10 cellular contexts compared by ENCODE assay signal in genomic region chr15:96343529-96344072, GRCh38. TPM values are rescaled to one million over a fixed set of nuclear protein-coding genes. Genes with fewer than 3 reads are reported as not detected.
DNase-seq lines count a peak whose midpoint lies in the region; ATAC-seq, FAIRE-seq and TF ChIP-seq lines count a peak whose summit lies in the region.
"Had no signal": no experiment of that assay in that cellular context is flagged by ENCODE, and none has a peak within 500 bp of the region (broad histone marks: within the 10 kb centered on the region; RNA-seq: fewer than 3 reads in every experiment).

No MANE protein-coding gene starts in this region.

- no peak for ATAC-seq in GM19452 (IDR thresholded peaks at IDR 0.05; ENCODE audit: unreplicated experiment)

- peak overlapping the region; percentile 99 for H3K9ac ChIP-seq in adipocyte (ENCODE audit: low read length)
- peak overlapping the region; percentile 83 for H3K9ac ChIP-seq in endothelial cell of umbilical vein (replicated peaks; ENCODE audit: extremely low read depth, insufficient read depth, low read length)
- H3K9ac ChIP-seq in mucosa of stomach (ENCODE audit: low read length), result peak overlapping the region; percentile 57

- POLR2A ChIA-PET in endothelial cell of umbilical vein (lab: Charles Lee), result interaction anchor here (1.1 to 1.2 kb wide), 2 partner anchors 10 to 17 kb away, joined by 3 to 4 read pairs; no protein-coding TSS in a partner anchor

- no peak for TF ChIP-seq CTCF in endothelial cell of umbilical vein (IDR thresholded peaks at IDR 0.05; ENCODE audit: extremely low read depth in 1 of 2, insufficient read depth in 1 of 2, low read depth in 1 of 2, low read length in 2 of 2)
- no peak for TF ChIP-seq CTCF in thyroid gland (IDR thresholded peaks at IDR 0.05)

- H3K36me3 ChIP-seq in adipocyte (ENCODE audit: control insufficient read depth, insufficient read depth, low read length, severe bottlenecking) (peaks cover 40% of the 10 kb centered on the region), endothelial cell of umbilical vein (ENCODE audit: control insufficient read depth in 2 of 2, extremely low read depth in 1 of 2, insufficient read depth in 2 of 2, low read length in 2 of 2) (peaks cover 7 to 13% of the 10 kb centered on the region in 2 experiments), mucosa of stomach (ENCODE audit: control insufficient read depth, insufficient read depth, low read length) (no peaks in the 10 kb centered on the region), thyroid gland (no peaks in the 10 kb centered on the region)

- no peak overlapping the region for H2AFZ ChIP-seq in endothelial cell of umbilical vein (ENCODE audit: low read depth, low read length)

- no TSS peak for BruUV-seq in endothelial cell of umbilical vein (replicated peaks; lab: Mats Ljungman, UMichigan)

- dilution Hi-C loops in endothelial cell of umbilical vein (cut with MboI; ENCODE audit: extremely low pct_ligation_motif_present, low sequenced_read_pairs), result loop anchor here (25.0 kb wide), 1 partner anchor 1031 kb away; no protein-coding TSS in a partner anchor

- H4K20me1 ChIP-seq in endothelial cell of umbilical vein (replicated peaks; ENCODE audit: control insufficient read depth, extremely low read depth, insufficient read depth, low read length), result no peaks in the 10 kb centered on the region

- H3K27ac ChIP-seq in endothelial cell of umbilical vein (ENCODE audit: insufficient read depth, low read depth, low read length) (peak overlapping the region; percentile 87), thyroid gland (peak overlapping the region; percentile 73 to 97 (median 95))

- H3K9me3 ChIP-seq in adipocyte (ENCODE audit: control insufficient read depth, low read length), result no peaks in the 10 kb centered on the region
- no peaks in the 10 kb centered on the region for H3K9me3 ChIP-seq in endothelial cell of umbilical vein (replicated peaks; ENCODE audit: control insufficient read depth, insufficient read depth, low read length)
- no peaks in the 10 kb centered on the region for H3K9me3 ChIP-seq in mucosa of stomach (ENCODE audit: control insufficient read depth, low read length)
- H3K9me3 ChIP-seq in thyroid gland, result no peaks in the 10 kb centered on the region

- peaks cover 100% of the 10 kb centered on the region for H3K79me2 ChIP-seq in endothelial cell of umbilical vein (ENCODE audit: control insufficient read depth, insufficient read depth, low read length)

- H3K4me1 ChIP-seq in adipocyte (ENCODE audit: control insufficient read depth, insufficient read depth, low read length), result peaks cover 43% of the 10 kb centered on the region
- peaks cover 61% of the 10 kb centered on the region for H3K4me1 ChIP-seq in endothelial cell of umbilical vein (ENCODE audit: control insufficient read depth, extremely low read depth, insufficient read depth, low read length)
- H3K4me1 ChIP-seq in mucosa of stomach (ENCODE audit: control insufficient read depth, insufficient read depth, low read length), result peaks cover 17% of the 10 kb centered on the region
- peaks cover 4 to 5% of the 10 kb centered on the region in 2 donors for H3K4me1 ChIP-seq in thyroid gland

- H3K9me1 ChIP-seq in endothelial cell of umbilical vein (replicated peaks; ENCODE audit: control insufficient read depth, extremely low read depth, insufficient read depth, low read length), result no peaks in the 10 kb centered on the region

- 48 to 81% methylated on average over 25 to 29 of the region's 29 CpGs for WGBS in thyroid gland, 2 donors

- H3K4me3 ChIP-seq in adipocyte (ENCODE audit: low read length), result peak overlapping the region; percentile 85
- H3K4me3 ChIP-seq in endothelial cell of umbilical vein (replicated peaks in 1 of 3; ENCODE audit: insufficient read depth in 1 of 3, low read depth in 1 of 3, low read length in 3 of 3), result peak overlapping the region; percentile 7 to 99 (median 74)
- no peak overlapping the region for H3K4me3 ChIP-seq in mucosa of stomach (ENCODE audit: low read length)
- H3K4me3 ChIP-seq in thyroid gland (replicated peaks in 1 of 3), result peak overlapping the region in 1 of 3 donors; percentile 1

- no peak for TF ChIP-seq POLR2A in endothelial cell of umbilical vein (IDR thresholded peaks at IDR 0.05; ENCODE audit: low read depth, low read length)
- TF ChIP-seq POLR2A in thyroid gland (IDR thresholded peaks at IDR 0.05), result no peak

- intact Hi-C loops in endothelial cell of umbilical vein (cut with micrococcal nuclease), result loop anchor here (1.0 to 5.0 kb wide), 4 partner anchors 13 to 1931 kb away; partner anchors contain the start of gene NR2F2
- intact Hi-C loops in thyroid gland (cut with DNase I), result no loop called here

- H3K4me2 ChIP-seq in endothelial cell of umbilical vein (ENCODE audit: insufficient read depth, low read length), result peak overlapping the region; percentile 94

- H3K27me3 ChIP-seq in adipocyte (replicated peaks; ENCODE audit: control insufficient read depth, insufficient read depth, low read length) (no peaks in the 10 kb centered on the region), endothelial cell of umbilical vein (ENCODE audit: control insufficient read depth in 2 of 2, insufficient read depth in 2 of 2, low read length in 2 of 2) (no peaks in the 10 kb centered on the region), mucosa of stomach (ENCODE audit: control insufficient read depth, insufficient read depth, low read length) (no peaks in the 10 kb centered on the region), thyroid gland (no peaks in the 10 kb centered on the region)

- FAIRE-seq in endothelial cell of umbilical vein (lab: Jason Lieb, UNC), result no peak

- DNase-seq in adipocyte (ENCODE audit: low read depth) (no peak), endothelial cell of umbilical vein (ENCODE audit: low read depth, low spot score) (peak; percentile 36), thyroid gland (no peak), glomerular visceral epithelial cell (ENCODE audit: extremely low spot score) (no peak), NCI-H2171 treated with DMSO at 0.1 percent for 48 hours (lab: John Stamatoyannopoulos, UW) (no peak)
- DNase-seq: DMS79 treated with DMSO at 0.1 percent for 48 hours, NCI-H2107, SIG-M5 had no signal

- CTCF ChIA-PET in endothelial cell of umbilical vein (lab: Charles Lee), result interaction anchor here (1.0 to 4.3 kb wide), 4 partner anchors 10 to 1058 kb away, joined by 3 to 37 read pairs (median 12); partner anchors contain the start of gene NR2F2

TF ChIP-seq in endothelial cell of umbilical vein, 7 proteins besides CTCF, POLR2A, EP300 and RAD21:
- TF ChIP-seq GATA2 (IDR thresholded peaks at IDR 0.05; ENCODE audit: insufficient read depth, insufficient read length, low read depth, low read length) (no peak), POLR2AphosphoS5 (IDR thresholded peaks at IDR 0.05; ENCODE audit: insufficient read depth, low read depth, low read length) (peak; percentile 1)

RNA-seq across cellular contexts. Expression of gene NR2F2, which starts 13.1 kb away (rescaled TPM):
- 153 and 182 TPM in 2 replicates for total RNA-seq in endothelial cell of umbilical vein
- polyA plus RNA-seq in endothelial cell of umbilical vein, result 105 and 120 TPM in 2 replicates
- 108 and 112 TPM in 2 replicates for polyA plus RNA-seq in endothelial cell of umbilical vein (2011; cell fraction: cytosol; rRNA removed)
- polyA plus RNA-seq in endothelial cell of umbilical vein (2011; cell fraction: nucleus; rRNA removed), result 115 and 122 TPM in 2 replicates
- 242 and 247 TPM in 2 replicates for polyA plus RNA-seq in endothelial cell of umbilical vein (2012)
- polyA minus RNA-seq in endothelial cell of umbilical vein, result 77.0 and 94.2 TPM in 2 replicates
- polyA minus RNA-seq in endothelial cell of umbilical vein (2011; cell fraction: cytosol; rRNA and poly(A)+ RNA removed), result 23.5 TPM
- polyA minus RNA-seq in endothelial cell of umbilical vein (2011; cell fraction: nucleus; rRNA and poly(A)+ RNA removed), result 98.6 and 113 TPM in 2 replicates
- total RNA-seq in thyroid gland, result 10 to 100 TPM; 18.3 to 30.2 (median 20.4) TPM
